ENCODE assay signal across 10 cellular contexts in the genomic region with DNA sequence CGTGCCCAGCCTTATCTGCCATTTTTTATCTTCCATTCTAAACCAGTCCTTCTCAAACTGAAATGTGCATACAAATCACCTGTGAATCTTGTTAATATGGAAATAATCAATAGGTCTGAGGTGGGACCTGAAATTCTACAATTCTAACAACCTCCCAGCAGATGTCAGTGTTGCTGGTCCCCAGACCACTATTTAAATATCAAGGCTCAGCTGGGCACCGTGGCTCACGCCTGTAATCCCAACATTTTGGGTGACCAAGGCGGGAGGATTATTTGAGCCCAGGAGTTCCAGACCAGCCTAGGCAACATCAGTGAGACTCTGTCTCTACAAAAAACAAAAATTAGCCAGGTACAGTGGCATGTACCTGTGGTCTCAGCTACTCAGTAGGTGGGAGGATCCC. TPM values are rescaled to one million over a fixed set of nuclear protein-coding genes. Genes with fewer than 3 reads are reported as not detected.
DNase-seq lines count a peak whose midpoint lies in the region; ATAC-seq and TF ChIP-seq lines count a peak whose summit lies in the region.
"Had no signal": no experiment of that assay in that cellular context is flagged by ENCODE, and none has a peak within 500 bp of the region (broad histone marks: within the 10 kb centered on the region; RNA-seq: fewer than 3 reads in every experiment).

No MANE protein-coding gene starts in this region.

- no peak overlapping the region for H3K27ac ChIP-seq in AG04450 (ENCODE audit: low read depth, low read length)
- H3K27ac ChIP-seq: HL-60, skin epidermis had no signal

- DNase-seq in AG04450 (ENCODE audit: low read depth, low spot score) (no peak), GM10248 (ENCODE audit: extremely low spot score) (no peak), RPMI8226 (peak; percentile 56), epithelial cell of proximal tubule (ENCODE audit: low read depth) (no peak), mucosa of gallbladder (ENCODE audit: low spot score) (no peak)
- DNase-seq in stimulated activated CD4-positive, alpha-beta T cell treated with anti-CD3 and anti-CD28 coated beads, Interleukin-4, amount 100 ng/mL, for 24 hours, result peak; percentile 20

- POLR2A ChIA-PET in AG04450 (lab: Yijun Ruan, JAX), result no interaction called here
- POLR2A ChIA-PET in GM10248 (lab: Yijun Ruan, JAX), result no interaction called here

- H3K27me3 ChIP-seq in AG04450 (ENCODE audit: control insufficient read depth, insufficient read depth, low read length), result no peaks in the 10 kb centered on the region

- CTCF ChIA-PET in AG04450 (lab: Charles Lee) (interaction anchor here (0.6 to 5.5 kb wide), 4 partner anchors 12 to 515 kb away, joined by 3 to 43 read pairs (median 6); no protein-coding TSS in a partner anchor), GM10248 (lab: Yijun Ruan, JAX) (interaction anchor here (0.8 to 2.0 kb wide), 10 partner anchors 9 to 252 kb away, joined by 3 to 9 read pairs (median 6); no protein-coding TSS in a partner anchor)

- ATAC-seq in HG03280 (IDR thresholded peaks at IDR 0.05; ENCODE audit: unreplicated experiment) (no peak), GM19328 (IDR thresholded peaks at IDR 0.05; ENCODE audit: unreplicated experiment) (no peak)

- no peaks in the 10 kb centered on the region for H3K9me3 ChIP-seq in AG04450 (ENCODE audit: control insufficient read depth, insufficient read depth, low read length)

- TF ChIP-seq CTCF in AG04450 (IDR thresholded peaks at IDR 0.05; ENCODE audit: low read depth, low read length) (peak; percentile 48), GM10248 (IDR thresholded peaks at IDR 0.05; ENCODE audit: control extremely low read depth, extremely low read depth, low read depth, missing control alignments) (peak; percentile 39), epithelial cell of proximal tubule (conservative IDR thresholded peaks at IDR 0.05; ENCODE audit: low read depth, low read length) (peak; percentile 57)

- H3K4me3 ChIP-seq in AG04450 (ENCODE audit: low read depth, low read length) (no peak overlapping the region), epithelial cell of proximal tubule (ENCODE audit: low read depth, low read length) (no peak overlapping the region)
- H3K4me3 ChIP-seq: skin epidermis had no signal

RNA-seq across cellular contexts. Expression of gene UQCRHL, which starts 4.1 kb away (rescaled TPM):
- polyA plus RNA-seq in AG04450 (2011; rRNA removed), result 2.7 and 3.0 TPM in 2 replicates
- 1.3 and 1.8 TPM in 2 replicates for polyA minus RNA-seq in AG04450 (2011; rRNA and poly(A)+ RNA removed)
- total RNA-seq in epithelial cell of proximal tubule (1.4 and 2.0 TPM in 2 replicates), mucosa of gallbladder (2.0 TPM)

RNA-seq across cellular contexts. Expression of gene SPEN, which starts 44.1 kb away (rescaled TPM):
- polyA plus RNA-seq in AG04450 (2011; rRNA removed), result 5.2 and 5.4 TPM in 2 replicates
- polyA minus RNA-seq in AG04450 (2011; rRNA and poly(A)+ RNA removed), result 17.3 and 20.5 TPM in 2 replicates
- total RNA-seq in epithelial cell of proximal tubule (10.4 and 10.6 TPM in 2 replicates), mucosa of gallbladder (44.5 TPM)

RNA-seq across cellular contexts. Expression of gene FBLIM1, which starts 44.8 kb away (rescaled TPM):
- 122 and 143 TPM in 2 replicates for polyA plus RNA-seq in AG04450 (2011; rRNA removed)
- polyA minus RNA-seq in AG04450 (2011; rRNA and poly(A)+ RNA removed), result 98.3 and 105 TPM in 2 replicates
- total RNA-seq in epithelial cell of proximal tubule (194 and 246 TPM in 2 replicates), mucosa of gallbladder (534 TPM)

Comparison
In these comparisons a context has a peak if more than half of its experiments do, and no peak if none do; other contexts are left out.
1. DNase-seq: peak in RPMI8226 (single experiment) and stimulated activated CD4-positive, alpha-beta T cell treated with anti-CD3 and anti-CD28 coated beads, Interleukin-4, amount 100 ng/mL, for 24 hours (single experiment); none in AG04450 (single experiment), GM10248 (single experiment), epithelial cell of proximal tubule (single experiment) and mucosa of gallbladder (single experiment).
2. Peak in every context shown above with its lines, with median percentiles within 50 percentile points of each other: CTCF ChIP-seq.